8 cellular contexts compared by ENCODE assay signal in the genomic region with DNA sequence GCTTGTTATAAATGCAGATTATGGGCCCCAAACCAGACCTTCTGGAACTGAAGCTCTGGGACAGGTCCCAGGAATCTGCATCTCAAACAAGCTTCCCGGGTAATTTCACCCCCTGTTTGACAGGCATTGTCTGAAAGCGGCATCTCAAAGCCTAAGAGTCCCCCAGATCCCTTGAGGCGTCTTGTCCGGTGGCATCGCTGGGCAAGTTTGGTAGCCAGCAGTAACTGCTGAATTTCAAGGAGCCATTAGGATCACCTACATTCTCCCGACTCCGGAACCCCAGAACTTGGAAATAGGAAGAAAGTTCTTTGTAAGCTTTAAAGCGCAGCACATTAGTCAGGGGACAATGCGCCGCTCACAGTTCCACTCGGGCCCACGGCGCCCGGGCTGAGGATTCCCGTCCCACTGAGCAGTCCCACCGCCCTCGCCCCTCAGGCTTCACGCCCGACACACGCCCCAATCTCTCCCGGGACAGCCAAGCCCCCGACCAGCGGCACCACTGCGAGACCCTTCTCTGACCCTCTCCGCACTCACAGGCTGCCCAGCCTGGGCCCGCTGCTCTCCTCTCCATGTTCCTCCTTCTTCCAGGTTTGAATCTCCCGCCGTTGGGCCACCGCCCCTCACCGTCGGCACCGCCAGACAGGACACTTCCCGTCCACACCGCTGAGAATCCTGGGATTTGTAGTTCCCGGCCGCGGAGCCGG. TPM values are rescaled to one million over a fixed set of nuclear protein-coding genes. Genes with fewer than 3 reads are reported as not detected.
DNase-seq lines count a peak whose midpoint lies in the region; ATAC-seq and TF ChIP-seq lines count a peak whose summit lies in the region.

A gene with protein sequence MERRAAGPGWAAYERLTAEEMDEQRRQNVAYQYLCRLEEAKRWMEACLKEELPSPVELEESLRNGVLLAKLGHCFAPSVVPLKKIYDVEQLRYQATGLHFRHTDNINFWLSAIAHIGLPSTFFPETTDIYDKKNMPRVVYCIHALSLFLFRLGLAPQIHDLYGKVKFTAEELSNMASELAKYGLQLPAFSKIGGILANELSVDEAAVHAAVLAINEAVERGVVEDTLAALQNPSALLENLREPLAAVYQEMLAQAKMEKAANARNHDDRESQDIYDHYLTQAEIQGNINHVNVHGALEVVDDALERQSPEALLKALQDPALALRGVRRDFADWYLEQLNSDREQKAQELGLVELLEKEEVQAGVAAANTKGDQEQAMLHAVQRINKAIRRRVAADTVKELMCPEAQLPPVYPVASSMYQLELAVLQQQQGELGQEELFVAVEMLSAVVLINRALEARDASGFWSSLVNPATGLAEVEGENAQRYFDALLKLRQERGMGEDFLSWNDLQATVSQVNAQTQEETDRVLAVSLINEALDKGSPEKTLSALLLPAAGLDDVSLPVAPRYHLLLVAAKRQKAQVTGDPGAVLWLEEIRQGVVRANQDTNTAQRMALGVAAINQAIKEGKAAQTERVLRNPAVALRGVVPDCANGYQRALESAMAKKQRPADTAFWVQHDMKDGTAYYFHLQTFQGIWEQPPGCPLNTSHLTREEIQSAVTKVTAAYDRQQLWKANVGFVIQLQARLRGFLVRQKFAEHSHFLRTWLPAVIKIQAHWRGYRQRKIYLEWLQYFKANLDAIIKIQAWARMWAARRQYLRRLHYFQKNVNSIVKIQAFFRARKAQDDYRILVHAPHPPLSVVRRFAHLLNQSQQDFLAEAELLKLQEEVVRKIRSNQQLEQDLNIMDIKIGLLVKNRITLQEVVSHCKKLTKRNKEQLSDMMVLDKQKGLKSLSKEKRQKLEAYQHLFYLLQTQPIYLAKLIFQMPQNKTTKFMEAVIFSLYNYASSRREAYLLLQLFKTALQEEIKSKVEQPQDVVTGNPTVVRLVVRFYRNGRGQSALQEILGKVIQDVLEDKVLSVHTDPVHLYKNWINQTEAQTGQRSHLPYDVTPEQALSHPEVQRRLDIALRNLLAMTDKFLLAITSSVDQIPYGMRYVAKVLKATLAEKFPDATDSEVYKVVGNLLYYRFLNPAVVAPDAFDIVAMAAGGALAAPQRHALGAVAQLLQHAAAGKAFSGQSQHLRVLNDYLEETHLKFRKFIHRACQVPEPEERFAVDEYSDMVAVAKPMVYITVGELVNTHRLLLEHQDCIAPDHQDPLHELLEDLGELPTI (N-terminal part only) (minus strand): TSS at position 607 of the 704 bp plus-strand sequence. CDS start 36 bp downstream, at position 571.

- peaks cover 25% of the 10 kb centered on the region for H3K4me1 Mint-ChIP-seq in chondrocyte (ENCODE audit: low read depth)

- no peaks in the 10 kb centered on the region for H3K36me3 Mint-ChIP-seq in chondrocyte (ENCODE audit: low read depth)

- no peaks in the 10 kb centered on the region for H3K9me3 Mint-ChIP-seq in chondrocyte (ENCODE audit: low read depth)

- peak within 1 kb of the TSS; percentile 97 for H3K4me3 Mint-ChIP-seq in chondrocyte (ENCODE audit: unreplicated experiment)

- no peaks in the 10 kb centered on the region for H3K27me3 Mint-ChIP-seq in chondrocyte (ENCODE audit: low read depth)

- TF ChIP-seq CTCF in GM13977 (IDR thresholded peaks at IDR 0.05; ENCODE audit: extremely low read depth, insufficient read depth, missing control alignments) (no peak), chondrocyte (IDR thresholded peaks at IDR 0.05) (no peak)

- in situ Hi-C loops in GM13977 (cut with MboI; ENCODE audit: low pct_unique_long_range_greater_than_20kb, low sequenced_read_pairs, unreplicated experiment): no loop called here

- ATAC-seq in HG03135 (IDR thresholded peaks at IDR 0.05; ENCODE audit: unreplicated experiment): peak; percentile 72
- ATAC-seq in GM21717 (IDR thresholded peaks at IDR 0.05; ENCODE audit: unreplicated experiment): no peak

- H3K27ac Mint-ChIP-seq in chondrocyte (ENCODE audit: unreplicated experiment): peak within 1 kb of the TSS; percentile 97

- peak; percentile 91 for DNase-seq in GM13977 (ENCODE audit: low spot score)
- peak; percentile 88 for DNase-seq in NCI-H460 (ENCODE audit: extremely low read depth, low read depth)
- DNase-seq in activated CD4-positive, alpha-beta T cell treated with anti-CD3 and anti-CD28 coated beads for 1 hour: peak; percentile 49
- DNase-seq in chondrocyte (ENCODE audit: low spot score): no peak
- peak; percentile 83 for DNase-seq in kidney glomerular epithelial cell (lab: John Stamatoyannopoulos, UW)
- peak; percentile 38 to 53 for DNase-seq in stimulated activated CD4-positive, alpha-beta T cell treated with anti-CD3 and anti-CD28 coated beads, Interleukin-15, amount 100 ng/mL, for 1 hour (ENCODE audit: low read depth in 1 of 2, low spot score in 1 of 2)

RNA-seq across cellular contexts. Expression of the gene that starts here (rescaled TPM):
- 27.6 and 28.7 TPM in 2 replicates for total RNA-seq in NCI-H460 (2014; rRNA removed; shearing (Covaris generic))
- 123 and 138 TPM in 2 replicates for polyA plus RNA-seq in NCI-H460 (2014; cell fraction: nucleus; rRNA removed)
- total RNA-seq in chondrocyte: 6.8 to 10.8 TPM (median 9.8 TPM) in 3 replicates
